In genomic region chr14:70027785-70028428, GRCh38 we compare ENCODE assay signal across 8 cellular contexts.
DNase-seq lines count a peak whose midpoint lies in the region; ATAC-seq lines count a peak whose summit lies in the region.

No MANE protein-coding gene starts in this region.

- ATAC-seq in HG03159 (IDR thresholded peaks at IDR 0.05; ENCODE audit: unreplicated experiment), result no peak

- DNase-seq in G401 (ENCODE audit: low spot score), result peak; percentile 66
- DNase-seq in KBM-7, result peak; percentile 58
- peak; percentile 51 for DNase-seq in SW480 (ENCODE audit: low spot score)
- DNase-seq in anterior cingulate cortex (lab: John Stamatoyannopoulos, UW), result peak in 54 of 58 donors; percentile 4 to 83 (median 55)
- DNase-seq in hippocampal formation (lab: John Stamatoyannopoulos, UW), result peak; percentile 14 to 61
- peak; percentile 40 for DNase-seq in smooth muscle cell of the brain vasculature (ENCODE audit: low read depth, low spot score)
- DNase-seq in amniotic stem cell (lab: John Stamatoyannopoulos, UW), result no peak

- in situ Hi-C loops in G401 (cut with HindIII; ENCODE audit: low sequenced_read_pairs) (no loop called here), KBM-7 (cut with MboI; ENCODE audit: low pct_unique_long_range_greater_than_20kb, low sequenced_read_pairs) (loop anchor here (10.0 kb wide), 1 partner anchor 453 kb away; the partner anchor contains the start of gene CCDC177)
